In genomic region chr11:118997627-118998387, GRCh38 we compare ENCODE assay signal across 8 cellular contexts. TPM values are rescaled to one million over a fixed set of nuclear protein-coding genes. Genes with fewer than 3 reads are reported as not detected.
A peak's percentile ranks its signal among the peaks of the same experiment; 100 is the strongest.
DNase-seq lines count a peak whose midpoint lies in the region; ATAC-seq, FAIRE-seq and TF ChIP-seq lines count a peak whose summit lies in the region.

A gene with protein sequence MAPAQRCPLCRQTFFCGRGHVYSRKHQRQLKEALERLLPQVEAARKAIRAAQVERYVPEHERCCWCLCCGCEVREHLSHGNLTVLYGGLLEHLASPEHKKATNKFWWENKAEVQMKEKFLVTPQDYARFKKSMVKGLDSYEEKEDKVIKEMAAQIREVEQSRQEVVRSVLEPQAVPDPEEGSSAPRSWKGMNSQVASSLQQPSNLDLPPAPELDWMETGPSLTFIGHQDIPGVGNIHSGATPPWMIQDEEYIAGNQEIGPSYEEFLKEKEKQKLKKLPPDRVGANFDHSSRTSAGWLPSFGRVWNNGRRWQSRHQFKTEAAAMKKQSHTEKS (plus strand): TSS chr11:118998138. CDS start chr11:118998198, 60 bp downstream.

- H3K4me1 Mint-ChIP-seq in T-cell: peaks cover 38 to 41% (median 41%) of the 10 kb centered on the region in 3 donors
- H3K4me1 Mint-ChIP-seq in type B pancreatic cell (ENCODE audit: unreplicated experiment): peaks cover 23% of the 10 kb centered on the region

- POLR2A ChIA-PET in T-cell (lab: Charles Lee): interaction anchor here (0.6 to 1.3 kb wide), 5 partner anchors 17 to 208 kb away, joined by 3 to 11 read pairs (median 4); partner anchors contain the start of genes CBL (in 1 of the 2), RPS25 (in 1 of the 2) and TRAPPC4 (in 1 of the 2)

- intact Hi-C loops in heart left ventricle (cut with DNase I) (loop anchor here in 2 of 10 donors (2.0 kb wide), 2 partner anchors 21 to 33 kb away; partner anchors contain the start of genes RPS25 (in 1 of the 2), SLC37A4 (in 1 of the 2) and TRAPPC4 (in 1 of the 2)), posterior cingulate gyrus (cut with DNase I) (loop anchor here (1.0 kb wide), 1 partner anchor 20 kb away; the partner anchor contains the start of genes RPS25 and TRAPPC4)

- peaks cover 0 to 23% (median 17%) of the 10 kb centered on the region in 12 donors for H3K4me1 ChIP-seq in heart left ventricle

- TF ChIP-seq POLR2A in GM12892 (IDR thresholded peaks at IDR 0.05; ENCODE audit: low read depth, low read length): peak; percentile 95
- TF ChIP-seq POLR2A in heart left ventricle (IDR thresholded peaks at IDR 0.05): peak in 1 of 2 donors; percentile 95

- H3K27me3 Mint-ChIP-seq in T-cell (no peaks in the 10 kb centered on the region), type B pancreatic cell (no peaks in the 10 kb centered on the region)

- peak within 1 kb of the TSS; percentile 53 to 95 (median 87) for H3K4me3 ChIP-seq in heart left ventricle

- peak; percentile 98 for DNase-seq in GM12892 (ENCODE audit: insufficient read length)
- peak; percentile 92 for DNase-seq in NCI-H1436 (lab: John Stamatoyannopoulos, UW)
- peak; percentile 88 to 97 (median 93) for DNase-seq in T-cell
- DNase-seq in heart left ventricle: peak; percentile 95 to 98 (median 97)
- peak; percentile 97 to 100 (median 98) for DNase-seq in posterior cingulate gyrus
- DNase-seq in type B pancreatic cell (ENCODE audit: extremely low spot score, unreplicated experiment): peak; percentile 94

- FAIRE-seq in GM12892 (lab: Jason Lieb, UNC): no peak

- ATAC-seq in HG02840 (IDR thresholded peaks at IDR 0.05; ENCODE audit: low FRiP score, unreplicated experiment): peak; percentile 88
- peak; percentile 95 to 98 (median 96) for ATAC-seq in T-cell (replicated peaks in 1 of 4)
- peak; percentile 98 to 100 (median 100) for ATAC-seq in heart left ventricle

- H3K36me3 Mint-ChIP-seq in T-cell (peaks cover 13% of the 10 kb centered on the region), type B pancreatic cell (peaks cover 8% of the 10 kb centered on the region)

- no peak within 1 kb of the TSS for H3K27ac ChIP-seq in adipose tissue (ENCODE audit: low read depth, low read length)
- H3K27ac ChIP-seq in heart left ventricle: peak within 1 kb of the TSS; percentile 57 to 91 (median 84)

- TF ChIP-seq CTCF in heart left ventricle (IDR thresholded peaks at IDR 0.05): peak in 4 of 12 donors; percentile 9 to 43 (median 28)
- peak; percentile 25 for TF ChIP-seq CTCF in type B pancreatic cell (conservative IDR thresholded peaks at IDR 0.05)

- H3K4me3 Mint-ChIP-seq in T-cell: peak within 1 kb of the TSS; percentile 92 to 98 (median 97)
- peak within 1 kb of the TSS; percentile 93 for H3K4me3 Mint-ChIP-seq in type B pancreatic cell

- H3K9me3 ChIP-seq in heart left ventricle: no peaks in the 10 kb centered on the region

- H3K27me3 ChIP-seq in heart left ventricle: no peaks in the 10 kb centered on the region

- peaks cover 0 to 40% (median 31%) of the 10 kb centered on the region in 9 donors for H3K36me3 ChIP-seq in heart left ventricle

- WGBS in adipose tissue, 3 donors: 0% methylated on average over 46 to 54 of the region's 54 CpGs
- WGBS in heart left ventricle, 4 donors: 0% methylated on average over 21 to 54 of the region's 54 CpGs

- no peaks in the 10 kb centered on the region for H3K9me3 Mint-ChIP-seq in T-cell
- H3K9me3 Mint-ChIP-seq in type B pancreatic cell: no peaks in the 10 kb centered on the region

- CTCF ChIA-PET in T-cell (lab: Charles Lee): interaction anchor here in 1 of 2 donors (1.0 to 1.4 kb wide), 4 partner anchors 18 to 208 kb away, joined by 3 to 8 read pairs (median 4); partner anchors contain the start of genes CBL, TRAPPC4 and VPS11

- H3K27ac Mint-ChIP-seq in T-cell (peak within 1 kb of the TSS; percentile 90), type B pancreatic cell (peak within 1 kb of the TSS; percentile 89)

RNA-seq across cellular contexts. Expression of the gene that starts here (rescaled TPM):
- 22.1 TPM for polyA plus RNA-seq in GM12892 (2012; ENCODE audit: missing spikeins)
- total RNA-seq in T-cell: 100 to 1,000 TPM; 104 to 121 (median 118) TPM
- 10 to 100 TPM in 2 of 3 donors, 1 to 10 TPM in 1; 6.1 to 28.3 (median 13.7) TPM for polyA plus RNA-seq in adipose tissue
- 10 to 100 TPM in 6 of 9 donors, 1 to 10 TPM in 3; 7.9 to 15.8 (median 11.7) TPM for total RNA-seq in heart left ventricle
- 10 to 100 TPM in 1 of 2 donors, 1 to 10 TPM in 1; 9.5 to 27.3 TPM for polyA plus RNA-seq in heart left ventricle
- 33.6 and 36.4 TPM in 2 replicates for total RNA-seq in type B pancreatic cell (ENCODE audit: low replicate concordance)
